In the genomic region with DNA sequence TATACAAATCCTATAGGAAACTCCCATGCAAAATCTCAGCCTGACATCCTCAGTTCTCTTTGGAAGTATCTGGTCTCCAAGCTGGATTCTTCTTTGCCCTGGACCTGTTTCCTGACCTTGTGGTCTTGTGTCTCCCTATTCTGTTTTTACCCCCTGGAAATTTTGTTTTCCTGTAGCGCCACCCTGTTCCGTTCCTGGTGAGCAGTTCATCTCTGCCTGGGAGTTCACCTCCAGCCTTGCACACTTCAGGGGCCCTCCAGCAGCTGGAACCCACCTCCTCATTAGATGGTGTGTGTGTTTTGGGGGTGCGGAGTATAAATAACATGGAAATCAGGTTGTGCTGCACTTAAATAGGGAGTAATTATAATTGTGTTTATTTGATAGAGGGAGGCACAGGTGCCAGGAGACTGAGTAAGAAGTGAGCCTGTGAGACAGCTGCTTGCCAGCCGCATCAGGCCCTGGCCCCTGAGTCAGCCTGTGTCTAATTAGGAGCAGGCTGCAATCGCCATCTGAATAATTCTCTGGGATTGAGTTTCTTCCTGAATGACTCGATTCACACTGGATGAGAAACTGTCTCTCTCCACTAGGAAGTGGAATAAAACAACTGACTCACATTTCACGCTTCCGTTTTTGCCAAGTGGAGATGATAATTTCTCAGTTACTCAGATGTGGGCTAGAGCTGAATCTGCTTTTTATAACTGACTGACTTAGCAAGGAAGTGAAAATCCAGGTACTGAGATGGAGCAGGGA, we compare ENCODE assay signal across 8 cellular contexts.
DNase-seq lines count a peak whose midpoint lies in the region; ATAC-seq and TF ChIP-seq lines count a peak whose summit lies in the region.

No MANE protein-coding gene starts in this region.

- H3K27ac Mint-ChIP-seq in brain, result peak overlapping the region; percentile 18 to 83 (median 62)

- no peak overlapping the region for H3K27ac ChIP-seq in sigmoid colon
- H3K27ac ChIP-seq in ovary, result no peak overlapping the region

- ATAC-seq in HG03095 (IDR thresholded peaks at IDR 0.05; ENCODE audit: unreplicated experiment), result no peak

- DNase-seq in Ammon's horn (ENCODE audit: low spot score) (peak; percentile 71), NCI-H1417 (lab: John Stamatoyannopoulos, UW) (peak in 2 of 3 experiments; percentile 67 to 84), middle frontal gyrus (ENCODE audit: extremely low spot score, low spot score) (peak; percentile 73), NCI-H1048 (lab: John Stamatoyannopoulos, UW) (no peak), sigmoid colon (no peak), ovary (no peak)

- H3K4me3 Mint-ChIP-seq in brain, result peak overlapping the region in 1 of 5 experiments; percentile 28

- H3K4me3 ChIP-seq in sigmoid colon, result no peak overlapping the region
- no peak overlapping the region for H3K4me3 ChIP-seq in ovary

- H3K36me3 Mint-ChIP-seq in brain, result no peaks in the 10 kb centered on the region

- TF ChIP-seq POLR2A in sigmoid colon (IDR thresholded peaks at IDR 0.05) (no peak), ovary (IDR thresholded peaks at IDR 0.05) (no peak)

- H3K36me3 ChIP-seq in sigmoid colon (no peaks in the 10 kb centered on the region), ovary (no peaks in the 10 kb centered on the region)

- H3K9me3 Mint-ChIP-seq in brain, result peaks cover 0 to 4% (median 0%) of the 10 kb centered on the region in 5 experiments

- H3K27me3 ChIP-seq in sigmoid colon, result no peaks in the 10 kb centered on the region
- no peaks in the 10 kb centered on the region for H3K27me3 ChIP-seq in ovary

- H3K4me1 ChIP-seq in sigmoid colon (no peaks in the 10 kb centered on the region), ovary (ENCODE audit: insufficient read depth) (no peaks in the 10 kb centered on the region)

- 77 to 83% methylated on average over 8 of the region's 8 CpGs for WGBS in sigmoid colon, 2 donors
- 51 to 66% (median 61%) methylated on average over 8 of the region's 8 CpGs for WGBS in ovary, 3 donors

- no peaks in the 10 kb centered on the region for H3K27me3 Mint-ChIP-seq in brain

- peaks cover 35% of the 10 kb centered on the region for H3K4me1 Mint-ChIP-seq in brain

- H3K9me3 ChIP-seq in sigmoid colon, result no peaks in the 10 kb centered on the region
- H3K9me3 ChIP-seq in ovary, result no peaks in the 10 kb centered on the region

- intact Hi-C loops in sigmoid colon (cut with DNase I) (no loop called here), ovary (cut with DNase I) (no loop called here)

- TF ChIP-seq EP300 in sigmoid colon (IDR thresholded peaks at IDR 0.05) (no peak), ovary (IDR thresholded peaks at IDR 0.05) (no peak)

- TF ChIP-seq CTCF in brain (conservative IDR thresholded peaks at IDR 0.05), result no peak
- TF ChIP-seq CTCF in sigmoid colon (IDR thresholded peaks at IDR 0.05), result no peak
- TF ChIP-seq CTCF in ovary (IDR thresholded peaks at IDR 0.05), result no peak

Comparison
In these comparisons a context has a peak if more than half of its experiments do, and no peak if none do; other contexts are left out.
1. DNase-seq: peak in Ammon's horn (single experiment), NCI-H1417 (2 of 3) and middle frontal gyrus (single experiment); none in NCI-H1048 (single experiment), sigmoid colon (single experiment) and ovary (0 of 5).